Comparison of ENCODE assay signal across 18 cellular contexts in genomic region chr1:8776104-8776503, GRCh38. TPM values are rescaled to one million over a fixed set of nuclear protein-coding genes. Genes with fewer than 3 reads are reported as not detected.
A peak's percentile ranks its signal among the peaks of the same experiment; 100 is the strongest.
DNase-seq lines count a peak whose midpoint lies in the region; ATAC-seq, FAIRE-seq and TF ChIP-seq lines count a peak whose summit lies in the region.
"Had no signal": no experiment of that assay in that cellular context is flagged by ENCODE, and none has a peak within 500 bp of the region (broad histone marks: within the 10 kb centered on the region; RNA-seq: fewer than 3 reads in every experiment).

No MANE protein-coding gene starts in this region.

- H3K27ac ChIP-seq in OCI-LY1 (ENCODE audit: low read depth, low read length, poor library complexity, severe bottlenecking), result no peak overlapping the region
- H3K27ac ChIP-seq: C4-2B, PC-9, RWPE1 had no signal

- no peak overlapping the region for H3K4me2 ChIP-seq in OCI-LY1 (ENCODE audit: low read length)
- H3K4me2 ChIP-seq: PC-9 had no signal

- DNase-seq in fibroblast of villous mesenchyme (ENCODE audit: low read depth), result no peak
- DNase-seq in GM12892 (ENCODE audit: insufficient read length), result no peak
- DNase-seq in D341Med (ENCODE audit: low spot score), result no peak
- DNase-seq in DMS53 (lab: John Stamatoyannopoulos, UW), result no peak
- DNase-seq: DMS 273 treated with DMSO at 0.1 percent for 48 hours, HCEC 1CT, KG1, NCI-H1417 treated with DMSO at 0.1 percent for 48 hours, NCI-H1930, NCI-H226, NCI-H82, PC-9, SIG-M5 had no signal

- peaks cover 11% of the 10 kb centered on the region for H3K4me1 ChIP-seq in OCI-LY1 (ENCODE audit: insufficient read depth, low read length, severe bottlenecking)

- FAIRE-seq in GM12892 (lab: Jason Lieb, UNC), result no peak

- H3K36me3 ChIP-seq in OCI-LY1 (ENCODE audit: insufficient read depth, low read length), result no peaks in the 10 kb centered on the region

- H3K9ac ChIP-seq in OCI-LY1 (ENCODE audit: low read length), result no peak overlapping the region

- H3K9me2 ChIP-seq in OCI-LY1 (ENCODE audit: low read depth, low read length), result no peaks in the 10 kb centered on the region

- H3K9me3 ChIP-seq in OCI-LY1 (ENCODE audit: low read length), result no peaks in the 10 kb centered on the region

- no peaks in the 10 kb centered on the region for H3K27me3 ChIP-seq in OCI-LY1 (ENCODE audit: insufficient read depth, low read length)

- H4K20me1 ChIP-seq in OCI-LY1 (ENCODE audit: insufficient read depth, low read length), result no peaks in the 10 kb centered on the region

- H3K4me3 ChIP-seq in GM12875 (ENCODE audit: low read depth, low read length) (no peak overlapping the region), OCI-LY1 (ENCODE audit: low read depth, low read length, poor library complexity, severe bottlenecking) (no peak overlapping the region), fibroblast of villous mesenchyme (ENCODE audit: low read depth, low read length) (no peak overlapping the region)
- H3K4me3 ChIP-seq: PC-9 had no signal

- H2AFZ ChIP-seq in OCI-LY1 (ENCODE audit: low read length), result no peak overlapping the region
- H2AFZ ChIP-seq: PC-9 had no signal

- TF ChIP-seq POLR2A in GM12892 (IDR thresholded peaks at IDR 0.05; ENCODE audit: low read depth, low read length), result no peak

- H3K79me2 ChIP-seq in OCI-LY1 (ENCODE audit: insufficient read depth, low read length), result no peaks in the 10 kb centered on the region

- H3F3A ChIP-seq in OCI-LY1 (ENCODE audit: insufficient read depth, low read length), result no peaks in the 10 kb centered on the region

- TF ChIP-seq CTCF in GM12875 (IDR thresholded peaks at IDR 0.05; ENCODE audit: borderline replicate concordance, insufficient read depth, low read depth, low read length) (0 out of 2 replicates have a peak, but pooled peaks have one; percentile 1), OCI-LY1 (IDR thresholded peaks at IDR 0.05; ENCODE audit: low read length) (peak; percentile 28), fibroblast of villous mesenchyme (IDR thresholded peaks at IDR 0.05; ENCODE audit: insufficient read depth, low read depth, low read length) (peak; percentile 11)

- ATAC-seq in GM18520 (IDR thresholded peaks at IDR 0.05; ENCODE audit: unreplicated experiment), result no peak

RNA-seq across cellular contexts. Expression of gene RERE, which starts 41.3 kb away (rescaled TPM):
- total RNA-seq in fibroblast of villous mesenchyme, result 51.4 and 56.0 TPM in 2 replicates
- 17.9 TPM for polyA plus RNA-seq in GM12892 (2012; ENCODE audit: missing spikeins)
